In the genomic region with DNA sequence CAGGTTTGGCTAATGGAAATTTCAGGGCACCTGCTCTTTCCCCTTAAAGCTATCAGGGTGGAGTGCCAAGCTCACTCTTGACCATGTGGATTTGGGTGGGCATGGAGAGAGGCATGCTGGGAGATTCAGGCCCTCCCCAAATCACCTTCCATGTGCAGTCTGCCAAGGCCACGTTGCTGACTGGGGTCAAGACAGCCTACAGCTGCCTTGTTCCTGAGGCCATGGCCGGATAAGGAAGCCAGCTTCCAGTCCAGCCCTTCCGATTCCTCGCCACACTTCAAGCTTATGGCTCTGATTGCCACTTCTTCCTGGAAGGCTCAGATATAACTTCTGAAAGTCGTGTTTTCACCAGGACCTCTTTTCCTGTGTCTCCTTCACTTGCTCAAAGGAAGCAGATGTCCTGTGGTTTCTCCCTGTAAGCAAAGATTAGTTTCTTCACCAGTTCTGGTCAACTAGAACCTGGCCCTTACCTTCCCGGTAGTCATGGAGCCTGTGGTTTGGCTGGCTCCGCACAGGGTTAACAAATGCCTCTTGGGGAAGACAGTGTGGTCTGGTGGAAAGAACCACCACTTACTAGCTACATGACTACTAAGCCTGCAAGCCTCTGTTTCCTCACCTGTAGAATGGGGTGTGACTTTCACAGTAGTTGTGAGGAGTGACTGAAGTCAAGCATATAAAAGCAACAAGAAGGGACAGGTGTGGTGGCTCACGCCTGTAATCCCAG, we compare ENCODE assay signal across 18 cellular contexts. TPM values are rescaled to one million over a fixed set of nuclear protein-coding genes. Genes with fewer than 3 reads are reported as not detected.
DNase-seq lines count a peak whose midpoint lies in the region; ATAC-seq, FAIRE-seq and TF ChIP-seq lines count a peak whose summit lies in the region.
"Had no signal": no experiment of that assay in that cellular context is flagged by ENCODE, and none has a peak within 500 bp of the region (broad histone marks: within the 10 kb centered on the region; RNA-seq: fewer than 3 reads in every experiment).

No MANE protein-coding gene starts in this region.

- H3K4me2 ChIP-seq in GM12878 (ENCODE audit: control insufficient read depth, insufficient read depth): no peak overlapping the region

- SMC1A ChIA-PET in GM12878 (lab: Charles Lee; ENCODE audit: uncharacterized antibody, unreplicated experiment): interaction anchor here (1.7 kb wide), 1 partner anchor 15 kb away, joined by 4 read pairs; no protein-coding TSS in a partner anchor

- H3K27me3 Mint-ChIP-seq in activated T-cell treated with anti-CD3 and anti-CD28 coated beads, Interleukin-2, amount 50 U/mL, for 72 hours (ENCODE audit: low read depth): no peaks in the 10 kb centered on the region
- no peaks in the 10 kb centered on the region for H3K27me3 Mint-ChIP-seq in stimulated activated memory B cell treated with anti-CD40 and anti-IgM and Interleukin-4, amounts not matched to agents 10 μg/mL and 1 μg/mL and 100 μg/mL, for 72 hours

- no peaks in the 10 kb centered on the region for H4K20me1 ChIP-seq in GM12878 (ENCODE audit: control insufficient read depth, insufficient read depth)

- TF ChIP-seq RAD21 in GM12878 (IDR thresholded peaks at IDR 0.05; ENCODE audit: insufficient read depth, low read depth, low read length): no peak

- no peak overlapping the region for H3K9ac ChIP-seq in GM12878 (ENCODE audit: control insufficient read depth, insufficient read depth, low read length)

- no peaks in the 10 kb centered on the region for H3K9me3 ChIP-seq in GM12878 (replicated peaks; ENCODE audit: control insufficient read depth, insufficient read depth, low read length)
- H3K9me3 ChIP-seq: MG63, ovary had no signal

- H3K27me3 ChIP-seq in GM12878 (replicated peaks in 1 of 2; ENCODE audit: control insufficient read depth in 2 of 2, insufficient read depth in 2 of 2, low read length in 1 of 2): no peaks in the 10 kb centered on the region
- H3K27me3 ChIP-seq: MG63, ovary had no signal

- intact Hi-C loops in GM12878 (cut with micrococcal nuclease; ENCODE audit: unreplicated experiment): no loop called here

- no TSS peak for BruUV-seq in GM12878 (replicated peaks; lab: Mats Ljungman, UMichigan)

- no peak overlapping the region for H3K4me3 Mint-ChIP-seq in activated T-cell treated with anti-CD3 and anti-CD28 coated beads, Interleukin-2, amount 50 U/mL, for 72 hours
- H3K4me3 Mint-ChIP-seq in stimulated activated memory B cell treated with anti-CD40 and anti-IgM and Interleukin-4, amounts not matched to agents 10 μg/mL and 1 μg/mL and 100 μg/mL, for 72 hours: no peak overlapping the region

- no peak overlapping the region for H3K4me3 ChIP-seq in GM12878
- H3K4me3 ChIP-seq: MG63, ovary had no signal

- peaks cover 0 to under 1% of the 10 kb centered on the region in 2 donors for H3K9me3 Mint-ChIP-seq in activated T-cell treated with anti-CD3 and anti-CD28 coated beads, Interleukin-2, amount 50 U/mL, for 72 hours
- no peaks in the 10 kb centered on the region for H3K9me3 Mint-ChIP-seq in stimulated activated memory B cell treated with anti-CD40 and anti-IgM and Interleukin-4, amounts not matched to agents 10 μg/mL and 1 μg/mL and 100 μg/mL, for 72 hours

- TF ChIP-seq POLR2A in GM12878 (IDR thresholded peaks at IDR 0.05; ENCODE audit: low read depth, low read length): no peak

- peaks cover 21% of the 10 kb centered on the region for H3K4me1 Mint-ChIP-seq in activated T-cell treated with anti-CD3 and anti-CD28 coated beads, Interleukin-2, amount 50 U/mL, for 72 hours (ENCODE audit: low read depth)
- peaks cover 12% of the 10 kb centered on the region for H3K4me1 Mint-ChIP-seq in stimulated activated memory B cell treated with anti-CD40 and anti-IgM and Interleukin-4, amounts not matched to agents 10 μg/mL and 1 μg/mL and 100 μg/mL, for 72 hours

- RAD21 ChIA-PET in GM12878 (lab: Charles Lee; ENCODE audit: unreplicated experiment): interaction anchor here (0.6 to 2.3 kb wide), 2 partner anchors 16 to 1010 kb away, joined by 5 to 6 read pairs; a partner anchor contains a TSS

- no peaks in the 10 kb centered on the region for H3K79me2 ChIP-seq in GM12878 (ENCODE audit: control insufficient read depth, insufficient read depth, low read length)

- H3K36me3 ChIP-seq in GM12878 (ENCODE audit: control insufficient read depth in 2 of 2, insufficient read depth in 2 of 2, low read length in 1 of 2): peaks cover 0 to 4% of the 10 kb centered on the region in 2 experiments; a peak in 1 of 4 replicates
- H3K36me3 ChIP-seq: ovary had no signal

- WGBS in GM12878 (ENCODE audit: insufficient coverage, insufficient replicate concordance, low lambda C conversion rate, missing lambda C conversion rate): 59% methylated on average over 8 of the region's 8 CpGs

- CTCF ChIA-PET in GM12878 (lab: Yijun Ruan, JAX): interaction anchor here (0.9 to 2.1 kb wide), 5 partner anchors 8 to 37 kb away, joined by 3 to 11 read pairs (median 5); no protein-coding TSS in a partner anchor

- no peak for TF ChIP-seq CTCF in GM12878 (IDR thresholded peaks at IDR 0.05 in 2 of 3, conservative IDR thresholded peaks at IDR 0.05 in 1 of 3; ENCODE audit: control insufficient read depth in 2 of 3, extremely low read depth in 1 of 3, insufficient read depth in 1 of 3, low read depth in 3 of 3, low read length in 3 of 3)

- peaks cover 13% of the 10 kb centered on the region for H3K4me1 ChIP-seq in GM12878 (ENCODE audit: control insufficient read depth, insufficient read depth, low read length)

- H3K27ac Mint-ChIP-seq in activated T-cell treated with anti-CD3 and anti-CD28 coated beads, Interleukin-2, amount 50 U/mL, for 72 hours: peak overlapping the region; percentile 63
- peak overlapping the region; percentile 68 for H3K27ac Mint-ChIP-seq in stimulated activated memory B cell treated with anti-CD40 and anti-IgM and Interleukin-4, amounts not matched to agents 10 μg/mL and 1 μg/mL and 100 μg/mL, for 72 hours

- no peak overlapping the region for H2AFZ ChIP-seq in GM12878 (ENCODE audit: control insufficient read depth, low read depth, low read length)

- peaks cover 10 to 17% of the 10 kb centered on the region in 2 donors for H3K36me3 Mint-ChIP-seq in activated T-cell treated with anti-CD3 and anti-CD28 coated beads, Interleukin-2, amount 50 U/mL, for 72 hours (ENCODE audit: insufficient read depth in 2 of 2)
- peaks cover 42% of the 10 kb centered on the region for H3K36me3 Mint-ChIP-seq in stimulated activated memory B cell treated with anti-CD40 and anti-IgM and Interleukin-4, amounts not matched to agents 10 μg/mL and 1 μg/mL and 100 μg/mL, for 72 hours

- ATAC-seq in activated T-cell treated with anti-CD3 and anti-CD28 coated beads, Interleukin-2, amount 50 U/mL, for 72 hours (replicated peaks in 1 of 2): peak; percentile 37 to 44
- peak; percentile 27 for ATAC-seq in GM12878
- ATAC-seq in stimulated activated memory B cell treated with anti-CD40 and anti-IgM and Interleukin-4, amounts not matched to agents 10 μg/mL and 1 μg/mL and 100 μg/mL, for 72 hours: no peak

- in situ Hi-C loops in GM12878 (cut with MboI) (no loop called here), ACHN (cut with HindIII; ENCODE audit: low pct_ligation_motif_present, low pct_unique_long_range_greater_than_20kb, low sequenced_read_pairs) (no loop called here)

- POLR2A ChIA-PET in GM12878 (lab: Charles Lee): no interaction called here

- TF ChIP-seq EP300 in GM12878 (IDR thresholded peaks at IDR 0.05; ENCODE audit: borderline replicate concordance in 1 of 2, control insufficient read depth in 1 of 2, low read depth in 2 of 2, low read length in 2 of 2): no peak

- FAIRE-seq in GM12878 (lab: Jason Lieb, UNC): peak; percentile 56
- FAIRE-seq: small intestine had no signal

- no peak for DNase-seq in activated T-cell treated with anti-CD3 and anti-CD28 coated beads, Interleukin-2, amount 50 U/mL, for 72 hours
- no peak for DNase-seq in activated T-cell treated with anti-CD3 and anti-CD28 coated beads, Interleukin-2, amount 50 U/mL, for 48 hours
- DNase-seq in SKM-1 (lab: John Stamatoyannopoulos, UW; ENCODE audit: unreplicated experiment) (peak; percentile 30), GM12878 (ENCODE audit: low read depth, low spot score) (no peak), ACHN (no peak), nucleus accumbens (lab: John Stamatoyannopoulos, UW) (no peak), NCI-H1436 treated with DMSO at 0.1 percent for 48 hours (lab: John Stamatoyannopoulos, UW) (no peak)
- DNase-seq: DMS153; effector CD8-positive, alpha-beta T cell; H7; mesendoderm; MG63; NK-92 treated with Interleukin-12 subunit alpha and Interleukin-12 subunit beta, amount 100 ng/mL, for 24 hours; ovary; SHP77; small intestine; substantia nigra had no signal

- H3K27ac ChIP-seq in GM12878 (ENCODE audit: control insufficient read depth, insufficient read depth): no peak overlapping the region
- H3K27ac ChIP-seq: ovary had no signal

TF ChIP-seq in GM12878, 131 proteins besides CTCF, POLR2A, EP300 and RAD21 (continues in another document):
- peak; percentile 12; the same call in 1 of the 2 replicates for TF ChIP-seq RUNX3 (IDR thresholded peaks at IDR 0.05; ENCODE audit: low read length)

RNA-seq across cellular contexts. Expression of a gene that starts 16.1 kb away (rescaled TPM):
- total RNA-seq in activated T-cell treated with anti-CD3 and anti-CD28 coated beads, Interleukin-2, amount 50 U/mL, for 72 hours: 1,000 to 10,000 TPM; 3,358 to 3,644 TPM
- 320 TPM in 2 replicates for total RNA-seq in GM12878 (2013; cell fraction: nucleolus; rRNA removed)
- total RNA-seq in GM12878 (2014; rRNA removed) (1,281 and 1,473 TPM in 2 replicates), GM12878 (2014; rRNA removed; fragmentation: Illumina TruSeq; extraction: Trizol) (4,303 and 4,333 TPM in 2 replicates), GM12878 (2021) (2,627 and 2,734 TPM in 2 replicates)
- polyA plus RNA-seq in GM12878 (2011; ENCODE audit: low read depth): 5,474 TPM
- polyA plus RNA-seq in GM12878 (2011; rRNA removed) (4,809 and 7,603 TPM in 2 replicates), GM12878 (2014; fragmentation: Illumina TruSeq; extraction: Trizol) (5,925 and 6,580 TPM in 2 replicates), GM12878 (2014; fragmentation: Nextera tagmentation; extraction: Ambion mirVana) (1,000 to 10,000 TPM; 1,130 to 2,045 TPM), GM12878 (2014; rRNA removed) (3,217 and 4,056 TPM in 2 replicates), GM12878 (2016; fragmentation: Nextera tagmentation; extraction: Ambion mirVana) (1,000 to 10,000 TPM; 1,038 to 1,104 TPM)
- polyA plus RNA-seq in GM12878 (2011; cell fraction: cytosol; rRNA removed): 1,726 and 1,821 TPM in 2 replicates
- polyA plus RNA-seq in GM12878 (2011; cell fraction: nucleus; rRNA removed): 609 and 739 TPM in 2 replicates
- 5,531 and 6,124 TPM in 2 replicates for polyA plus RNA-seq in GM12878 (2012)
- polyA minus RNA-seq in GM12878 (2011; rRNA and poly(A)+ RNA removed): 908 and 1,248 TPM in 2 replicates
- 467 and 491 TPM in 2 replicates for polyA minus RNA-seq in GM12878 (2011; cell fraction: cytosol; rRNA and poly(A)+ RNA removed)
- 161 and 255 TPM in 2 replicates for polyA minus RNA-seq in GM12878 (2011; cell fraction: nucleus; rRNA and poly(A)+ RNA removed)
